In the genomic region with DNA sequence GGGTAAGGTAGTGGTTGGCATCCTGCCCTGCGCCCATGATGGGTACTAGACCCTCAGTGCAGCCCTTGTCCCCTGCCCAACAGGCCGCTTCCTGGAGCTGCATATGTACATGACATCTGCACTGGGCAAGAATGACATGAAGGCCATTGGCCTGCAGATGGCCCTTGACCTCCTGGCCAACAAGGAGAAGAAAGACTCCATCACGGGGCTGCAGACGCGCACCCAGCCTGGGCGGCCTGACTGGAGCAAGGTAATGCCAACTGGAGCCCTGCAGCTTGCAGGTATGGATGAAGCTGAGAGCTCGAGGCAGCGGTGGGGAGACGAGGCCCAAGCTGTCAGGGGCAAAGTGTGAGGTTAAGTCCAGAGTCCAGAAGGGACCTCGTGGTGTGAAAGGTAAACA, we compare ENCODE assay signal across 7 cellular contexts. TPM values are rescaled to one million over a fixed set of nuclear protein-coding genes. Genes with fewer than 3 reads are reported as not detected.
"Had no signal": no experiment of that assay in that cellular context is flagged by ENCODE, and none has a peak within 500 bp of the region (broad histone marks: within the 10 kb centered on the region; RNA-seq: fewer than 3 reads in every experiment).

No MANE protein-coding gene starts in this region.

- H3K9me3 Mint-ChIP-seq: H9 had no signal

- H3K4me3 ChIP-seq: GM23248, K562 had no signal

- H3K27ac Mint-ChIP-seq: H9 had no signal

- DNase-seq: GM23248, GOT3, H9, HCEC 1CT, IMR-90 had no signal

- ATAC-seq: K562 had no signal

- H3K9ac ChIP-seq: GM23248 had no signal

- H3K27ac ChIP-seq: GM23248 had no signal

- FAIRE-seq: K562 had no signal

- H2AFZ ChIP-seq: GM23248 had no signal

RNA-seq across cellular contexts. Expression of gene NOX5, which starts 40.8 kb away (rescaled TPM):
- total RNA-seq: H4, IMR-90, K562 had no signal
- polyA plus RNA-seq: GM23248 had no signal
